ENCODE assay signal across 8 cellular contexts in genomic region chrX:132217203-132218073, GRCh38.
A peak's percentile ranks its signal among the peaks of the same experiment; 100 is the strongest.
DNase-seq lines count a peak whose midpoint lies in the region; ATAC-seq and TF ChIP-seq lines count a peak whose summit lies in the region.

No MANE protein-coding gene starts in this region.

- peak; percentile 50 for TF ChIP-seq POLR2A in GM18505 (IDR thresholded peaks at IDR 0.05; ENCODE audit: borderline replicate concordance, extremely low read depth, insufficient read depth, insufficient read length)

- ATAC-seq in GM18505 (IDR thresholded peaks at IDR 0.05; ENCODE audit: unreplicated experiment) (peak; percentile 72), HG02885 (IDR thresholded peaks at IDR 0.05; ENCODE audit: poor library complexity, unreplicated experiment) (peak; percentile 68)

- DNase-seq in NCI-H146 treated with DMSO at 0.1 percent for 48 hours (lab: John Stamatoyannopoulos, UW; ENCODE audit: unreplicated experiment) = peak; percentile 65
- peak in 45 of 56 donors; percentile 0 to 56 (median 8) for DNase-seq in amygdala (lab: John Stamatoyannopoulos, UW)
- DNase-seq in hepatic stellate cell (ENCODE audit: low spot score) = peak; percentile 55
- peak; percentile 71 for DNase-seq in retina
- no peak for DNase-seq in cerebellar nuclear complex (lab: John Stamatoyannopoulos, UW)

- peaks cover 14% of the 10 kb centered on the region for H3K36me3 Mint-ChIP-seq in T-helper 1 cell treated with Interleukin-12 subunit alpha and Interleukin-12 subunit beta and Interleukin-4 antibody, amounts not matched to agents 30 μg/mL and 1 μg/mL, for 36 hours (ENCODE audit: low read depth)

- H3K27ac Mint-ChIP-seq in T-helper 1 cell treated with Interleukin-12 subunit alpha and Interleukin-12 subunit beta and Interleukin-4 antibody, amounts not matched to agents 30 μg/mL and 1 μg/mL, for 36 hours = peak overlapping the region; percentile 98

- no peaks in the 10 kb centered on the region for H3K27me3 Mint-ChIP-seq in T-helper 1 cell treated with Interleukin-12 subunit alpha and Interleukin-12 subunit beta and Interleukin-4 antibody, amounts not matched to agents 30 μg/mL and 1 μg/mL, for 36 hours (ENCODE audit: low read depth)

- peak overlapping the region; percentile 95 for H3K4me3 Mint-ChIP-seq in T-helper 1 cell treated with Interleukin-12 subunit alpha and Interleukin-12 subunit beta and Interleukin-4 antibody, amounts not matched to agents 30 μg/mL and 1 μg/mL, for 36 hours

- H3K4me1 Mint-ChIP-seq in T-helper 1 cell treated with Interleukin-12 subunit alpha and Interleukin-12 subunit beta and Interleukin-4 antibody, amounts not matched to agents 30 μg/mL and 1 μg/mL, for 36 hours (ENCODE audit: low read depth) = peaks cover 31% of the 10 kb centered on the region

- no peaks in the 10 kb centered on the region for H3K9me3 Mint-ChIP-seq in T-helper 1 cell treated with Interleukin-12 subunit alpha and Interleukin-12 subunit beta and Interleukin-4 antibody, amounts not matched to agents 30 μg/mL and 1 μg/mL, for 36 hours

Comparison
In these comparisons a context has a peak if more than half of its experiments do, and no peak if none do; other contexts are left out.
1. DNase-seq: peak in NCI-H146 treated with DMSO at 0.1 percent for 48 hours (single experiment), amygdala (45 of 56), hepatic stellate cell (single experiment) and retina (single experiment); none in cerebellar nuclear complex (0 of 2).